In genomic region chr3:99999541-99999940, GRCh38 we compare ENCODE assay signal across 27 cellular contexts.
DNase-seq lines count a peak whose midpoint lies in the region; TF ChIP-seq lines count a peak whose summit lies in the region.
"Had no signal": no experiment of that assay in that cellular context is flagged by ENCODE, and none has a peak within 500 bp of the region (broad histone marks: within the 10 kb centered on the region; RNA-seq: fewer than 3 reads in every experiment).

No MANE protein-coding gene starts in this region.

- H3K27me3 ChIP-seq in mammary epithelial cell (ENCODE audit: insufficient read depth, low read length) (no peaks in the 10 kb centered on the region), breast epithelium (no peaks in the 10 kb centered on the region), Karpas-422 (ENCODE audit: low read length) (no peaks in the 10 kb centered on the region), WERI-Rb-1 (ENCODE audit: insufficient read depth, low read depth, severe bottlenecking) (no peaks in the 10 kb centered on the region)
- H3K27me3 ChIP-seq: BE2C, foreskin keratinocyte, heart left ventricle, pancreas, right atrium auricular region had no signal

- dilution Hi-C loops in mammary epithelial cell (cut with HindIII; ENCODE audit: low sequenced_read_pairs): no loop called here

- H4K20me1 ChIP-seq in mammary epithelial cell (ENCODE audit: insufficient read depth, low read length) (no peaks in the 10 kb centered on the region), Karpas-422 (ENCODE audit: insufficient read depth, low read depth, low read length) (0 out of 2 replicates have a peak, but pooled peaks cover 4% of the 10 kb centered on the region)

- intact Hi-C loops in mammary epithelial cell (cut with micrococcal nuclease): no loop called here
- intact Hi-C loops in breast epithelium (cut with DNase I; ENCODE audit: low total_unique reads): no loop called here

- no peak overlapping the region for H3K9ac ChIP-seq in mammary epithelial cell (ENCODE audit: insufficient read depth, low read length)
- H3K9ac ChIP-seq in Karpas-422 (ENCODE audit: low read length): no peak overlapping the region

- BruUV-seq in mammary epithelial cell (replicated peaks; lab: Mats Ljungman, UMichigan): no TSS peak

- in situ Hi-C loops in mammary epithelial cell (cut with MboI; ENCODE audit: low sequenced_read_pairs in 2 of 2): no loop called here

- H3K79me2 ChIP-seq in mammary epithelial cell (ENCODE audit: insufficient read depth, low read length) (peaks cover 8% of the 10 kb centered on the region), Karpas-422 (ENCODE audit: low read length) (no peaks in the 10 kb centered on the region)

- H3K9me3 ChIP-seq in mammary epithelial cell (replicated peaks; ENCODE audit: insufficient read depth, low read length): no peaks in the 10 kb centered on the region
- H3K9me3 ChIP-seq in breast epithelium: no peaks in the 10 kb centered on the region
- H3K9me3 ChIP-seq in Karpas-422 (ENCODE audit: low read length): no peaks in the 10 kb centered on the region
- H3K9me3 ChIP-seq in WERI-Rb-1 (ENCODE audit: severe bottlenecking): no peaks in the 10 kb centered on the region
- H3K9me3 ChIP-seq: BE2C, pancreas, right atrium auricular region had no signal

- no peak for TF ChIP-seq POLR2A in breast epithelium (IDR thresholded peaks at IDR 0.05)

- CTCF ChIA-PET in mammary epithelial cell (lab: Charles Lee; ENCODE audit: low non-redundant PET): no interaction called here

- 88% methylated on average over 2 of the region's 2 CpGs for WGBS in mammary epithelial cell (ENCODE audit: low coverage, missing lambda C conversion rate)

- no peak overlapping the region for H3K4me3 ChIP-seq in mammary epithelial cell (replicated peaks in 1 of 3; ENCODE audit: insufficient read depth in 1 of 3, low read depth in 2 of 3, low read length in 3 of 3)
- no peak overlapping the region for H3K4me3 ChIP-seq in breast epithelium
- no peak overlapping the region for H3K4me3 ChIP-seq in foreskin fibroblast (ENCODE audit: low read depth in 1 of 2, low read length in 2 of 2)
- no peak overlapping the region for H3K4me3 ChIP-seq in Karpas-422 (ENCODE audit: low read length)
- H3K4me3 ChIP-seq in WERI-Rb-1 (ENCODE audit: low read depth, low read length): no peak overlapping the region
- H3K4me3 ChIP-seq: heart left ventricle, pancreas, right atrium auricular region had no signal

- no peaks in the 10 kb centered on the region for H3K9me2 ChIP-seq in Karpas-422 (replicated peaks; ENCODE audit: insufficient read depth, low read length)

- H3K4me1 ChIP-seq in mammary epithelial cell (ENCODE audit: insufficient read depth, low read length) (peaks cover 38% of the 10 kb centered on the region), breast epithelium (no peaks in the 10 kb centered on the region), Karpas-422 (ENCODE audit: low read length) (no peaks in the 10 kb centered on the region)

- TF ChIP-seq CTCF in mammary epithelial cell (conservative IDR thresholded peaks at IDR 0.05 in 1 of 2, IDR thresholded peaks at IDR 0.05 in 1 of 2; ENCODE audit: extremely low read depth in 1 of 2, insufficient read depth in 1 of 2, low read depth in 1 of 2, low read length in 2 of 2) (no peak), breast epithelium (IDR thresholded peaks at IDR 0.05) (no peak), foreskin fibroblast (IDR thresholded peaks at IDR 0.05; ENCODE audit: low read depth, low read length) (no peak), WERI-Rb-1 (IDR thresholded peaks at IDR 0.05; ENCODE audit: low read depth, low read length) (no peak)

- peak; percentile 32 for DNase-seq in mammary epithelial cell
- DNase-seq in breast epithelium (ENCODE audit: low spot score in 2 of 2): no peak
- DNase-seq in amniotic epithelial cell (ENCODE audit: low read depth): peak; percentile 63
- peak; percentile 80 to 87 for DNase-seq in foreskin fibroblast
- DNase-seq in Karpas-422: no peak
- no peak for DNase-seq in WERI-Rb-1
- no peak for DNase-seq in NCI-H748 treated with DMSO at 0.1 percent for 48 hours (lab: John Stamatoyannopoulos, UW)
- no peak for DNase-seq in SKM-1 treated with dmso at 0.1 percent for 144 hours (lab: John Stamatoyannopoulos, UW; ENCODE audit: unreplicated experiment)
- DNase-seq: activated CD4-positive, alpha-beta T cell treated with anti-CD3 and anti-CD28 coated beads for 48 hours; activated CD8-positive, alpha-beta memory T cell treated with anti-CD3 and anti-CD28 coated beads for 24 hours; activated effector memory CD4-positive, alpha-beta T cell treated with anti-CD3 and anti-CD28 coated beads, Interleukin-2, amount 50 U/mL, for 16 hours; activated naive CD8-positive, alpha-beta T cell treated with anti-CD3 and anti-CD28 coated beads for 36 hours; BE2C; DMS53; foreskin keratinocyte; GF-D8; GOT3; heart left ventricle; NCI-H1092 treated with DMSO at 0.1 percent for 48 hours; NCI-H187 treated with DMSO at 0.1 percent for 48 hours; NCI-H526; pancreas; SHP77; stimulated activated CD4-positive, alpha-beta T cell treated with anti-CD3 and anti-CD28 coated beads, Interleukin-4, amount 100 ng/mL, for 4 hours; stimulated activated naive B cell treated with anti-CD40 and anti-IgM and Interleukin-4, amounts not matched to agents 10 μg/mL and 1 μg/mL and 100 μg/mL, for 72 hours had no signal

- no peak overlapping the region for H3K27ac ChIP-seq in mammary epithelial cell (ENCODE audit: insufficient read depth, low read depth, low read length)
- no peak overlapping the region for H3K27ac ChIP-seq in breast epithelium
- no peak overlapping the region for H3K27ac ChIP-seq in Karpas-422 (ENCODE audit: low read length)
- no peak overlapping the region for H3K27ac ChIP-seq in WERI-Rb-1
- H3K27ac ChIP-seq: 22Rv1, heart left ventricle, pancreas, right atrium auricular region had no signal

- H2AFZ ChIP-seq in mammary epithelial cell (ENCODE audit: low read depth, low read length) (no peak overlapping the region), Karpas-422 (ENCODE audit: low read length) (no peak overlapping the region)

- no peak overlapping the region for H3K4me2 ChIP-seq in mammary epithelial cell (ENCODE audit: insufficient read depth, low read depth, low read length)
- H3K4me2 ChIP-seq in Karpas-422 (ENCODE audit: low read depth, low read length, poor library complexity, severe bottlenecking): no peak overlapping the region

- H3K36me3 ChIP-seq in mammary epithelial cell (ENCODE audit: insufficient read depth, low read length) (no peaks in the 10 kb centered on the region), breast epithelium (no peaks in the 10 kb centered on the region), Karpas-422 (ENCODE audit: insufficient read depth, low read length) (no peaks in the 10 kb centered on the region), WERI-Rb-1 (no peaks in the 10 kb centered on the region)
- H3K36me3 ChIP-seq: BE2C, heart left ventricle, pancreas, right atrium auricular region had no signal

Comparison
In these comparisons a context has a peak if more than half of its experiments do, and no peak if none do; other contexts are left out.
1. DNase-seq: peak in mammary epithelial cell (single experiment), amniotic epithelial cell (single experiment) and foreskin fibroblast (2 of 2); none in breast epithelium (0 of 2), Karpas-422 (single experiment), WERI-Rb-1 (single experiment), NCI-H748 treated with DMSO at 0.1 percent for 48 hours (single experiment) and SKM-1 treated with dmso at 0.1 percent for 144 hours (single experiment).